8 cellular contexts compared by ENCODE assay signal in genomic region chr19:47049307-47049700, GRCh38. TPM values are rescaled to one million over a fixed set of nuclear protein-coding genes. Genes with fewer than 3 reads are reported as not detected.
DNase-seq lines count a peak whose midpoint lies in the region; ATAC-seq and TF ChIP-seq lines count a peak whose summit lies in the region.

No MANE protein-coding gene starts in this region.

- no peaks in the 10 kb centered on the region for H4K20me1 ChIP-seq in osteoblast (ENCODE audit: insufficient read depth, low read length)

- peak overlapping the region; percentile 36 for H3K4me2 ChIP-seq in osteoblast (ENCODE audit: insufficient read depth, low read length)

- H3K27me3 ChIP-seq in osteoblast (ENCODE audit: insufficient read depth, low read length), result no peaks in the 10 kb centered on the region

- no peak for TF ChIP-seq CTCF in osteoblast (IDR thresholded peaks at IDR 0.05; ENCODE audit: extremely low read depth, low read depth, low read length)

- no peaks in the 10 kb centered on the region for H3K79me2 ChIP-seq in osteoblast (ENCODE audit: insufficient read depth, low read length)

- H3K4me1 ChIP-seq in osteoblast (ENCODE audit: insufficient read depth, low read length), result peaks cover 5% of the 10 kb centered on the region

- H3K4me3 ChIP-seq in osteoblast (ENCODE audit: insufficient read depth, low read length), result peak overlapping the region; percentile 39

- DNase-seq in EL, result peak; percentile 86
- DNase-seq in NCI-H226, result peak; percentile 75
- peak; percentile 14 for DNase-seq in dermis blood vessel endothelial cell
- peak; percentile 88 for DNase-seq in osteoblast (ENCODE audit: insufficient read length, low spot score, missing footprints)
- DNase-seq in NCI-H1092 (lab: John Stamatoyannopoulos, UW), result no peak
- DNase-seq in NCI-H2107 (lab: John Stamatoyannopoulos, UW), result no peak

- ATAC-seq in GM21786 (IDR thresholded peaks at IDR 0.05; ENCODE audit: unreplicated experiment), result no peak
- no peak for ATAC-seq in GM19455 (IDR thresholded peaks at IDR 0.05; ENCODE audit: unreplicated experiment)

- no peaks in the 10 kb centered on the region for H3K36me3 ChIP-seq in osteoblast (ENCODE audit: insufficient read depth, low read length)

- no peaks in the 10 kb centered on the region for H3K9me3 ChIP-seq in osteoblast (ENCODE audit: low read depth, low read length)

- H3K27ac ChIP-seq in osteoblast (ENCODE audit: low read depth, low read length), result no peak overlapping the region

- peak overlapping the region; percentile 72 for H2AFZ ChIP-seq in osteoblast (ENCODE audit: low read length)

RNA-seq across cellular contexts. Expression of gene TMEM160, which starts 0.9 kb away (rescaled TPM):
- 18.8 and 30.6 TPM in 2 replicates for total RNA-seq in dermis blood vessel endothelial cell
- total RNA-seq in osteoblast, result 13.4 and 15.3 TPM in 2 replicates

RNA-seq across cellular contexts. Expression of gene NPAS1, which starts 29.7 kb away (rescaled TPM):
- 0.05 and 0.17 TPM in 2 replicates for total RNA-seq in dermis blood vessel endothelial cell
- total RNA-seq in osteoblast, result 0.72 and 1.2 TPM in 2 replicates

Comparison
In these comparisons a context has a peak if more than half of its experiments do, and no peak if none do; other contexts are left out.
1. DNase-seq: peak in EL (single experiment), NCI-H226 (single experiment), dermis blood vessel endothelial cell (single experiment) and osteoblast (single experiment); none in NCI-H1092 (single experiment) and NCI-H2107 (single experiment).